21 cellular contexts compared by ENCODE assay signal in genomic region chr1:210022044-210022443, GRCh38.
DNase-seq lines count a peak whose midpoint lies in the region; ATAC-seq, FAIRE-seq and TF ChIP-seq lines count a peak whose summit lies in the region.
"Had no signal": no experiment of that assay in that cellular context is flagged by ENCODE, and none has a peak within 500 bp of the region (broad histone marks: within the 10 kb centered on the region; RNA-seq: fewer than 3 reads in every experiment).

No MANE protein-coding gene starts in this region.

- no peak overlapping the region for H3K4me2 ChIP-seq in SK-N-SH
- H3K4me2 ChIP-seq in K562 (ENCODE audit: insufficient read depth, low read length), result no peak overlapping the region
- H3K4me2 ChIP-seq: BLaER1 treated with 17β-estradiol and CSF1 and Interleukin-3, amounts not matched to agents 10 nM and 100 nM had no signal

- TF ChIP-seq CTCF in SK-N-SH (IDR thresholded peaks at IDR 0.05) (no peak), K562 (IDR thresholded peaks at IDR 0.05 in 2 of 3, conservative IDR thresholded peaks at IDR 0.05 in 1 of 3; ENCODE audit: insufficient read depth in 2 of 3, low read depth in 1 of 3, low read length in 3 of 3) (no peak), endothelial cell (IDR thresholded peaks at IDR 0.05; ENCODE audit: unreplicated experiment) (no peak)

- no peak overlapping the region for H3K27ac Mint-ChIP-seq in endothelial cell (ENCODE audit: unreplicated experiment)
- H3K27ac Mint-ChIP-seq: B cell; CD4-positive, alpha-beta T cell; CD8-positive, alpha-beta T cell had no signal

- TF ChIP-seq RAD21 in SK-N-SH (IDR thresholded peaks at IDR 0.05; ENCODE audit: low read length), result no peak
- no peak for TF ChIP-seq RAD21 in Ishikawa (IDR thresholded peaks at IDR 0.05; ENCODE audit: low read depth)
- TF ChIP-seq RAD21 in K562 (CRISPR knock-in tag; conservative IDR thresholded peaks at IDR 0.05 in 1 of 2, IDR thresholded peaks at IDR 0.05 in 1 of 2), result no peak

- 0 out of 2 replicates have a peak, but pooled peaks cover 5% of the 10 kb centered on the region for H3K9me2 ChIP-seq in SK-N-SH

- in situ Hi-C loops in K562 (cut with MboI), result no loop called here

- H3K9me3 ChIP-seq in SK-N-SH (no peaks in the 10 kb centered on the region), K562 (replicated peaks; ENCODE audit: control insufficient read depth, insufficient read depth, low read depth, low read length) (no peaks in the 10 kb centered on the region)
- H3K9me3 ChIP-seq: BLaER1 treated with 17β-estradiol and CSF1 and Interleukin-3, amounts not matched to agents 10 nM and 100 nM had no signal

- TF ChIP-seq POLR2A in K562 (conservative IDR thresholded peaks at IDR 0.05), result no peak

- H3K4me3 Mint-ChIP-seq in endothelial cell (ENCODE audit: unreplicated experiment), result no peak overlapping the region
- H3K4me3 Mint-ChIP-seq: B cell; CD4-positive, alpha-beta T cell; CD8-positive, alpha-beta T cell had no signal

- H3K36me3 ChIP-seq in SK-N-SH (replicated peaks in 1 of 2; ENCODE audit: control insufficient read depth in 1 of 2, insufficient read depth in 2 of 2, low read length in 1 of 2) (peaks cover 14 to 24% of the 10 kb centered on the region in 2 experiments), K562 (ENCODE audit: control insufficient read depth, insufficient read depth, low read length) (no peaks in the 10 kb centered on the region)
- H3K36me3 ChIP-seq: BLaER1 treated with 17β-estradiol and CSF1 and Interleukin-3, amounts not matched to agents 10 nM and 100 nM had no signal

- no peak overlapping the region for H2AFZ ChIP-seq in SK-N-SH (ENCODE audit: low read depth)
- no peak overlapping the region for H2AFZ ChIP-seq in K562 (ENCODE audit: low read depth, low read length)

- BruUV-seq in K562 (replicated peaks; lab: Mats Ljungman, UMichigan), result no TSS peak

- CTCF ChIA-PET in SK-N-SH (lab: Yijun Ruan, JAX), result no interaction called here
- CTCF ChIA-PET in K562 (lab: Yijun Ruan, JAX; ENCODE audit: low intra/inter-chr PET ratio), result no interaction called here

- intact Hi-C loops in K562 (cut with micrococcal nuclease), result no loop called here

- FAIRE-seq in K562 (lab: Jason Lieb, UNC), result no peak
- FAIRE-seq: A204.1, G401.6, GM12891, GM19239 had no signal

- H3K27me3 ChIP-seq in SK-N-SH (ENCODE audit: insufficient read depth), result no peaks in the 10 kb centered on the region
- no peaks in the 10 kb centered on the region for H3K27me3 ChIP-seq in K562 (ENCODE audit: control insufficient read depth in 2 of 2, insufficient read depth in 2 of 2, low read length in 2 of 2)
- H3K27me3 ChIP-seq: BLaER1 treated with 17β-estradiol and CSF1 and Interleukin-3, amounts not matched to agents 10 nM and 100 nM had no signal

- H3K4me1 ChIP-seq in SK-N-SH (ENCODE audit: control insufficient read depth in 1 of 2, insufficient read depth in 2 of 2, low read depth in 1 of 2, low read length in 1 of 2) (no peaks in the 10 kb centered on the region), K562 (replicated peaks in 1 of 2; ENCODE audit: control insufficient read depth in 2 of 2, insufficient read depth in 2 of 2, low read length in 2 of 2) (no peaks in the 10 kb centered on the region)
- H3K4me1 ChIP-seq: BLaER1 treated with 17β-estradiol and CSF1 and Interleukin-3, amounts not matched to agents 10 nM and 100 nM; Caco-2 had no signal

- H3K36me3 Mint-ChIP-seq in endothelial cell (ENCODE audit: low read depth, unreplicated experiment), result no peaks in the 10 kb centered on the region
- H3K36me3 Mint-ChIP-seq: CD8-positive, alpha-beta T cell had no signal

- H3K9me3 Mint-ChIP-seq in endothelial cell (ENCODE audit: unreplicated experiment), result no peaks in the 10 kb centered on the region
- H3K9me3 Mint-ChIP-seq: CD4-positive, alpha-beta T cell; CD8-positive, alpha-beta T cell had no signal

- DNase-seq in SK-N-SH (no peak), K562 (ENCODE audit: extremely low read depth in 1 of 4, low spot score in 3 of 4) (no peak), endothelial cell (ENCODE audit: low spot score) (no peak)
- DNase-seq: 8988T; ACHN; AML-193; Caco-2; Calu3; CD4-positive, alpha-beta T cell; CD8-positive, alpha-beta T cell; DMS79 treated with DMSO at 0.1 percent for 48 hours; GF-D8 had no signal

- H3K79me2 ChIP-seq in SK-N-SH (ENCODE audit: insufficient read depth) (no peaks in the 10 kb centered on the region), K562 (ENCODE audit: control insufficient read depth, insufficient read depth, low read length) (no peaks in the 10 kb centered on the region)

- no peaks in the 10 kb centered on the region for H3K9me1 ChIP-seq in K562 (ENCODE audit: control insufficient read depth, insufficient read depth, low read length)

- peaks cover 8% of the 10 kb centered on the region for H3F3A ChIP-seq in SK-N-SH (replicated peaks; ENCODE audit: insufficient read depth)

- no peaks in the 10 kb centered on the region for H3K4me1 Mint-ChIP-seq in endothelial cell (ENCODE audit: unreplicated experiment)
- H3K4me1 Mint-ChIP-seq: B cell had no signal

- POLR2A ChIA-PET in SK-N-SH (lab: Yijun Ruan, JAX), result no interaction called here
- POLR2A ChIA-PET in K562 (lab: Yijun Ruan, JAX), result no interaction called here

- no peaks in the 10 kb centered on the region for H3K27me3 Mint-ChIP-seq in endothelial cell (ENCODE audit: unreplicated experiment)
- H3K27me3 Mint-ChIP-seq: B cell had no signal

- H3K27ac ChIP-seq in SK-N-SH (ENCODE audit: low read depth in 2 of 2, low read length in 1 of 2), result no peak overlapping the region
- no peak overlapping the region for H3K27ac ChIP-seq in K562 (ENCODE audit: extremely low read depth, low read depth, low read length)
- H3K27ac ChIP-seq: BLaER1 treated with 17β-estradiol and CSF1 and Interleukin-3, amounts not matched to agents 10 nM and 100 nM; C4-2B had no signal

- no peak for ATAC-seq in SK-N-SH treated with all-trans-retinoic acid at 6 μM for 48 hours
- no peak for ATAC-seq in K562
- ATAC-seq: CD8-positive, alpha-beta T cell had no signal

- TF ChIP-seq EP300 in SK-N-SH (IDR thresholded peaks at IDR 0.05; ENCODE audit: borderline replicate concordance in 1 of 2, low read depth in 1 of 2, low read length in 1 of 2), result no peak
- no peak for TF ChIP-seq EP300 in Ishikawa (IDR thresholded peaks at IDR 0.05; ENCODE audit: borderline replicate concordance)
- TF ChIP-seq EP300 in K562 (IDR thresholded peaks at IDR 0.05; ENCODE audit: low read length), result no peak

- H4K20me1 ChIP-seq in SK-N-SH (ENCODE audit: insufficient read depth), result no peaks in the 10 kb centered on the region
- H4K20me1 ChIP-seq in K562 (replicated peaks; ENCODE audit: control insufficient read depth, insufficient read depth, low read length), result no peaks in the 10 kb centered on the region
- H4K20me1 ChIP-seq: BLaER1 treated with 17β-estradiol and CSF1 and Interleukin-3, amounts not matched to agents 10 nM and 100 nM had no signal

- no peak overlapping the region for H3K9ac ChIP-seq in SK-N-SH
- H3K9ac ChIP-seq in K562 (ENCODE audit: insufficient read depth in 1 of 2, low read depth in 2 of 2, low read length in 2 of 2), result no peak overlapping the region
- H3K9ac ChIP-seq: BLaER1 treated with 17β-estradiol and CSF1 and Interleukin-3, amounts not matched to agents 10 nM and 100 nM had no signal

- no peak overlapping the region for H3K4me3 ChIP-seq in SK-N-SH (ENCODE audit: low read depth in 2 of 2, low read length in 1 of 2)
- H3K4me3 ChIP-seq in K562, result no peak overlapping the region
- H3K4me3 ChIP-seq: BLaER1 treated with 17β-estradiol and CSF1 and Interleukin-3, amounts not matched to agents 10 nM and 100 nM had no signal

TF ChIP-seq in SK-N-SH, 30 proteins besides CTCF, POLR2A, EP300 and RAD21:
- no peak for TF ChIP-seq POLR2AphosphoS5 (IDR thresholded peaks at IDR 0.05; ENCODE audit: low read depth, low read length)
- TF ChIP-seq ELF1 (IDR thresholded peaks at IDR 0.05), result no peak
- TF ChIP-seq MXI1 (IDR thresholded peaks at IDR 0.05; ENCODE audit: low read depth, low read length), result no peak
- TF ChIP-seq NFIC (IDR thresholded peaks at IDR 0.05; ENCODE audit: borderline replicate concordance), result 0 out of 2 replicates have a peak, but pooled peaks have one; percentile 18

TF ChIP-seq in SK-N-SH treated with all-trans-retinoic acid at 6 μM for 48 hours, 23 proteins besides CTCF, POLR2A, EP300 and RAD21 (continues in another document):
- no peak for TF ChIP-seq ZNF565 (CRISPR knock-in tag; conservative IDR thresholded peaks at IDR 0.05; ENCODE audit: low read depth)

TF ChIP-seq in Ishikawa, 13 proteins besides CTCF, POLR2A, EP300 and RAD21:
- TF ChIP-seq TEAD4 (IDR thresholded peaks at IDR 0.05) (no peak), EGR1 (IDR thresholded peaks at IDR 0.05) (no peak), NFIC (IDR thresholded peaks at IDR 0.05) (0 out of 2 replicates have a peak, but pooled peaks have one; percentile 8), MAX (IDR thresholded peaks at IDR 0.05) (no peak)
- TF ChIP-seq, protein P1, sequence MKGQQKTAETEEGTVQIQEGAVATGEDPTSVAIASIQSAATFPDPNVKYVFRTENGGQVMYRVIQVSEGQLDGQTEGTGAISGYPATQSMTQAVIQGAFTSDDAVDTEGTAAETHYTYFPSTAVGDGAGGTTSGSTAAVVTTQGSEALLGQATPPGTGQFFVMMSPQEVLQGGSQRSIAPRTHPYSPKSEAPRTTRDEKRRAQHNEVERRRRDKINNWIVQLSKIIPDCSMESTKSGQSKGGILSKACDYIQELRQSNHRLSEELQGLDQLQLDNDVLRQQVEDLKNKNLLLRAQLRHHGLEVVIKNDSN (IDR thresholded peaks at IDR 0.05), result no peak

TF ChIP-seq in K562, 482 proteins besides CTCF, POLR2A, EP300 and RAD21:
- peak; percentile 89 for TF ChIP-seq NFIC (IDR thresholded peaks at IDR 0.05)
- TF ChIP-seq NFIX (CRISPR knock-in tag; IDR thresholded peaks at IDR 0.05; ENCODE audit: low read depth), result peak; percentile 92
- no peak for TF ChIP-seq ZNF785 (CRISPR knock-in tag; IDR thresholded peaks at IDR 0.05)
- no peak for TF ChIP-seq SRSF7 (optimal IDR thresholded peaks at IDR 0.05; ENCODE audit: low read depth, low read length)
- TF ChIP-seq ZNF586 (CRISPR knock-in tag; conservative IDR thresholded peaks at IDR 0.05), result no peak
- TF ChIP-seq ZZZ3 (IDR thresholded peaks at IDR 0.05), result no peak
- no peak for TF ChIP-seq ZNF699 (CRISPR knock-in tag; IDR thresholded peaks at IDR 0.05; ENCODE audit: insufficient replicate concordance)
- no peak for TF ChIP-seq MYC (IDR thresholded peaks at IDR 0.05; ENCODE audit: low read depth, low read length)
- no peak for TF ChIP-seq MYC (CRISPR knock-in tag; IDR thresholded peaks at IDR 0.05; ENCODE audit: borderline replicate concordance, low read depth)
- no peak for TF ChIP-seq HNRNPK (IDR thresholded peaks at IDR 0.05; ENCODE audit: low read depth, low read length, poor library complexity, severe bottlenecking)

Comparison
In these comparisons a context has a peak if more than half of its experiments do, and no peak if none do; other contexts are left out.
1. Of the 27 proteins assayed by ChIP-seq in both K562 and SK-N-SH: peak only in K562: none; only in SK-N-SH: none; in both: NFIC; in neither: 26.